Comparison of ENCODE assay signal across 7 cellular contexts in the genomic region with DNA sequence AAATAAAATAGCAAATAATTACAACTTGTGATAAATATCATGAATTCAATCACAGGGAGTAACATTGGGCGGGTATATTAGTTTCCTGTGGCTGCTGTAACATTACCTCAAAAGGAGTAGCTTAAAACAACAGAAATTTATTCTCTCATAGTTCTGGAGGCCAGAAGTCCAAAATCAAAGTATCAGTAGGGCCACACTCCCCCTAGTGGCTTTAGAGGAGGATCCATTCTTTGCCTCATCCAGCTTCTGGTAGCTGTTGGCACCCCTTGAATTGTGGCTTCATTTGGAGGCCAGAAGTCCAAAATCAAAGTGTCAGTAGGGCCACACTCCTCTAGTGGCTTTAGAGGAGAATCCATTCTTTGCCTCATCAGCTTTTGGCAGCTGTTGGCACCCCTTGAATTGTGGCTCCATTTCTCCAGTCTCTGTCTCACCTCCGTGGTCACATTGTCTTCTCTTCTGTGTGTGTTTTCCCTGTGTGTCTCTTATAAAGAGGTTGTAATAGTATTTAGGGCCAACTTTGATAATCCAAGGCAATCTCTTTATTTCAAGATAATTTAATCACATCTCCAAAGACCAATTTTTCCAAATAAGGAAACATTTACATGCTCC. TPM values are rescaled to one million over a fixed set of nuclear protein-coding genes. Genes with fewer than 3 reads are reported as not detected.
DNase-seq lines count a peak whose midpoint lies in the region; ATAC-seq and TF ChIP-seq lines count a peak whose summit lies in the region.

No MANE protein-coding gene starts in this region.

- POLR2A ChIA-PET in HEK293T (lab: Yijun Ruan, JAX): no interaction called here

- DNase-seq in Daoy (ENCODE audit: low read depth): peak; percentile 24
- DNase-seq in HEK293T (ENCODE audit: extremely low spot score): peak; percentile 14
- DNase-seq in left kidney (ENCODE audit: low read depth, low spot score): peak; percentile 47
- no peak for DNase-seq in NCI-H446 treated with DMSO at 0.1 percent for 48 hours (lab: John Stamatoyannopoulos, UW)
- DNase-seq in GOT3 (lab: John Stamatoyannopoulos, UW): no peak

- TF ChIP-seq CTCF in WI38 (IDR thresholded peaks at IDR 0.05; ENCODE audit: low read depth, low read length): peak; percentile 47

- CTCF ChIA-PET in HEK293T (lab: Yijun Ruan, JAX): interaction anchor here (0.6 to 1.2 kb wide), 8 partner anchors 24 to 788 kb away, joined by 3 to 12 read pairs (median 6); no protein-coding TSS in a partner anchor

- no peak for ATAC-seq in HG03571 (IDR thresholded peaks at IDR 0.05; ENCODE audit: unreplicated experiment)

- no peak overlapping the region for H3K4me3 ChIP-seq in WI38 (ENCODE audit: low read depth, low read length)

TF ChIP-seq in HEK293T, 16 proteins besides CTCF, POLR2A, EP300 and RAD21:
- TF ChIP-seq LEF1 (IDR thresholded peaks at IDR 0.05; ENCODE audit: borderline replicate concordance) (no peak), CTBP1 (IDR thresholded peaks at IDR 0.05; ENCODE audit: borderline replicate concordance) (no peak), BHLHE40 (IDR thresholded peaks at IDR 0.05; ENCODE audit: borderline replicate concordance) (no peak), ZNF384 (IDR thresholded peaks at IDR 0.05) (no peak), L3MBTL2 (conservative IDR thresholded peaks at IDR 0.05) (no peak), SUZ12 (IDR thresholded peaks at IDR 0.05) (no peak)
- TF ChIP-seq, protein P1, sequence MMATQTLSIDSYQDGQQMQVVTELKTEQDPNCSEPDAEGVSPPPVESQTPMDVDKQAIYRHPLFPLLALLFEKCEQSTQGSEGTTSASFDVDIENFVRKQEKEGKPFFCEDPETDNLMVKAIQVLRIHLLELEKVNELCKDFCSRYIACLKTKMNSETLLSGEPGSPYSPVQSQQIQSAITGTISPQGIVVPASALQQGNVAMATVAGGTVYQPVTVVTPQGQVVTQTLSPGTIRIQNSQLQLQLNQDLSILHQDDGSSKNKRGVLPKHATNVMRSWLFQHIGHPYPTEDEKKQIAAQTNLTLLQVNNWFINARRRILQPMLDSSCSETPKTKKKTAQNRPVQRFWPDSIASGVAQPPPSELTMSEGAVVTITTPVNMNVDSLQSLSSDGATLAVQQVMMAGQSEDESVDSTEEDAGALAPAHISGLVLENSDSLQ (IDR thresholded peaks at IDR 0.05): no peak

RNA-seq across cellular contexts. Expression of a gene that starts 3.1 kb away (rescaled TPM):
- total RNA-seq in Daoy (2014; rRNA removed; shearing (Covaris generic)): 3.3 and 3.4 TPM in 2 replicates

Comparison
In these comparisons a context has a peak if more than half of its experiments do, and no peak if none do; other contexts are left out.
1. DNase-seq: peak in Daoy (single experiment), HEK293T (single experiment) and left kidney (single experiment); none in NCI-H446 treated with DMSO at 0.1 percent for 48 hours (single experiment) and GOT3 (single experiment).